Comparison of ENCODE assay signal across 18 cellular contexts in genomic region chr1:183223467-183223866, GRCh38. TPM values are rescaled to one million over a fixed set of nuclear protein-coding genes. Genes with fewer than 3 reads are reported as not detected.
"Had no signal": no experiment of that assay in that cellular context is flagged by ENCODE, and none has a peak within 500 bp of the region (broad histone marks: within the 10 kb centered on the region; RNA-seq: fewer than 3 reads in every experiment).

No MANE protein-coding gene starts in this region.

- ATAC-seq: activated CD8-positive, alpha-beta T cell treated with anti-CD3 and anti-CD28 coated beads for 36 hours; heart left ventricle; naive thymus-derived CD8-positive, alpha-beta T cell; WTC11 had no signal

- H3K4me3 ChIP-seq: adrenal gland, coronary artery, heart left ventricle, pancreas had no signal

- H3K27me3 ChIP-seq: adrenal gland, heart left ventricle, pancreas had no signal

- H3K36me3 ChIP-seq: adrenal gland, heart left ventricle, pancreas had no signal

- H3K4me1 ChIP-seq: adrenal gland, pancreas had no signal

- DNase-seq: activated CD4-positive, alpha-beta T cell treated with anti-CD3 and anti-CD28 coated beads for 48 hours; activated CD8-positive, alpha-beta T cell treated with anti-CD3 and anti-CD28 coated beads for 36 hours; activated effector memory CD4-positive, alpha-beta T cell treated with anti-CD3 and anti-CD28 coated beads, Interleukin-2, amount 50 U/mL, for 16 hours; activated T-cell treated with anti-CD3 and anti-CD28 coated beads, Interleukin-2, amount 50 U/mL, for 48 hours; adrenal gland; effector CD8-positive, alpha-beta T cell; heart left ventricle; mammary epithelial cell; naive thymus-derived CD8-positive, alpha-beta T cell; pancreas; stimulated activated CD4-positive, alpha-beta T cell treated with anti-CD3 and anti-CD28 coated beads, Interleukin-15, amount 100 ng/mL, for 24 hours; stimulated activated CD4-positive, alpha-beta T cell treated with anti-CD3 and anti-CD28 coated beads, Interleukin-4, amount 100 ng/mL, for 1 hour; stimulated activated naive CD4-positive, alpha-beta T cell; SW 1271 had no signal

- H3K9me3 ChIP-seq: adrenal gland, heart left ventricle, pancreas had no signal

- H3K27ac ChIP-seq: adrenal gland, coronary artery, heart left ventricle, pancreas had no signal

RNA-seq across cellular contexts. Expression of gene LAMC2, which starts 37.4 kb away (rescaled TPM):
- total RNA-seq: activated CD8-positive, alpha-beta T cell treated with anti-CD3 and anti-CD28 coated beads for 36 hours; mononuclear cell; naive thymus-derived CD8-positive, alpha-beta T cell; T-helper 2 cell treated with Interferon-gamma antibody and Interleukin-4, amounts not matched to agents 100 ng/mL and 5 ng/mL, for 36 hours had no signal
